Comparison of ENCODE assay signal across 1 cellular context in genomic region chr14:100285021-100285912, GRCh38.
TF ChIP-seq lines count a peak whose summit lies in the region.

No MANE protein-coding gene starts in this region.

TF ChIP-seq in GM12878, 131 proteins besides CTCF, POLR2A, EP300 and RAD21 (continued from another document and continues in another):
- TF ChIP-seq PBX3 (IDR thresholded peaks at IDR 0.05; ENCODE audit: insufficient replicate concordance, low read depth, low read length) (no peak), FOXM1 (IDR thresholded peaks at IDR 0.05; ENCODE audit: low read depth, low read length) (peak; percentile 79), BCLAF1 (IDR thresholded peaks at IDR 0.05) (peak; percentile 60; the same call in 1 of the 2 replicates), ZNF384 (IDR thresholded peaks at IDR 0.05; ENCODE audit: borderline replicate concordance, low read depth, low read length) (no peak), IKZF1 (conservative IDR thresholded peaks at IDR 0.05) (peak; percentile 89), IRF4 (IDR thresholded peaks at IDR 0.05; ENCODE audit: low read depth, low read length) (no peak), ZNF217 (IDR thresholded peaks at IDR 0.05) (peak; percentile 55; the same call in 1 of the 2 replicates), NFIC (IDR thresholded peaks at IDR 0.05; ENCODE audit: low read depth, low read length) (no peak), NR2F1 (conservative IDR thresholded peaks at IDR 0.05) (peak; percentile 73), RB1 (IDR thresholded peaks at IDR 0.05; ENCODE audit: borderline replicate concordance) (peak; percentile 95), EED (IDR thresholded peaks at IDR 0.05; ENCODE audit: low read depth) (peak; percentile 44; the same call in 1 of the 2 replicates), MEF2B (IDR thresholded peaks at IDR 0.05; ENCODE audit: partially characterized antibody, poor library complexity, severe bottlenecking) (peak; percentile 42), YY1 (IDR thresholded peaks at IDR 0.05; ENCODE audit: low read depth, low read length) (0 out of 2 replicates have a peak, but pooled peaks have one; percentile 31), ELK1 (IDR thresholded peaks at IDR 0.05; ENCODE audit: low read depth, low read length) (no peak), ZNF592 (IDR thresholded peaks at IDR 0.05) (peak; percentile 9; the same call in 1 of the 2 replicates), JUND (IDR thresholded peaks at IDR 0.05; ENCODE audit: low read depth, low read length) (no peak), MTA3 (IDR thresholded peaks at IDR 0.05; ENCODE audit: borderline replicate concordance, low read length) (no peak), ZNF24 (IDR thresholded peaks at IDR 0.05) (no peak), CHD1 (IDR thresholded peaks at IDR 0.05; ENCODE audit: low read depth, low read length) (0 out of 2 replicates have a peak, but pooled peaks have one; percentile 51), MYB (IDR thresholded peaks at IDR 0.05; ENCODE audit: borderline replicate concordance, low read depth, low read length) (no peak), GATAD2B (conservative IDR thresholded peaks at IDR 0.05; ENCODE audit: low read depth) (peak; percentile 96), BCL3 (IDR thresholded peaks at IDR 0.05; ENCODE audit: borderline replicate concordance, insufficient read depth, low read depth, low read length, poor library complexity, severe bottlenecking) (peak; percentile 26), REST (IDR thresholded peaks at IDR 0.05; ENCODE audit: low read depth, low read length) (no peak), RELA (IDR thresholded peaks at IDR 0.05; ENCODE audit: borderline replicate concordance, partially characterized antibody) (no peak), NBN (IDR thresholded peaks at IDR 0.05) (0 out of 2 replicates have a peak, but pooled peaks have one; percentile 50), E4F1 (IDR thresholded peaks at IDR 0.05; ENCODE audit: borderline replicate concordance, partially characterized antibody) (peak; percentile 33), ZSCAN29 (IDR thresholded peaks at IDR 0.05) (peak; percentile 60), POLR2AphosphoS2 (IDR thresholded peaks at IDR 0.05; ENCODE audit: low read depth, low read length) (peak; percentile 81; the same call in 1 of the 2 replicates), SREBF1 (IDR thresholded peaks at IDR 0.05; ENCODE audit: low read length) (no peak), PKNOX1 (IDR thresholded peaks at IDR 0.05) (peak; percentile 27; the same call in 1 of the 2 replicates), JUNB (IDR thresholded peaks at IDR 0.05) (no peak), BCL11A (IDR thresholded peaks at IDR 0.05; ENCODE audit: low read depth, low read length) (no peak), TCF3 (IDR thresholded peaks at IDR 0.05; ENCODE audit: borderline replicate concordance, insufficient read depth, low read depth, low read length) (0 out of 2 replicates have a peak, but pooled peaks have one; percentile 2), RUNX3 (IDR thresholded peaks at IDR 0.05; ENCODE audit: low read length) (peak; percentile 67), PRDM15 (CRISPR knock-in tag; IDR thresholded peaks at IDR 0.05) (no peak), NFYA (IDR thresholded peaks at IDR 0.05; ENCODE audit: borderline replicate concordance, low read depth, low read length) (no peak)
